Comparison of ENCODE assay signal across 13 cellular contexts in the genomic region with DNA sequence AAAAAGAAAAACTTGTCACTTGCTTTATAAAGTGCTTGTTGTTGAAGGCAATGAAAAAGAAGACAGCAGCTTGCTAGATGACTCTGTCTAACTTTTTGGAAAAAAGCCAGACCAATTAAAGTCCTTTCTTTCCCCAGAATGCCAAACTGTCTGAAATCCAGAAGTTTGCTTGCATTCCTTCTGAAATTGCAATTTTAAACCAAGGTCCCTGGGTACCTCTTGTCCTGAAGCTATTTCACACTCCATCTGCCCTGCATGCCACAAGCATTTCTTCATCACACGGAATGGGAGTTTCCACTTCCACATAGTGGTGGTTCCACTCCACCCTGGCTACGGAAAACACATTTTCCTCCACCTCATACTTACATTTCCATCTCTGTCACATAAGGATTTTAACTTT.
DNase-seq lines count a peak whose midpoint lies in the region; ATAC-seq and TF ChIP-seq lines count a peak whose summit lies in the region.
"Had no signal": no experiment of that assay in that cellular context is flagged by ENCODE, and none has a peak within 500 bp of the region (broad histone marks: within the 10 kb centered on the region; RNA-seq: fewer than 3 reads in every experiment).

No MANE protein-coding gene starts in this region.

- intact Hi-C loops in Right ventricle myocardium inferior (cut with DNase I) (no loop called here), cardiac septum (cut with DNase I) (no loop called here), aorta (cut with DNase I) (no loop called here), right lobe of liver (cut with DNase I) (no loop called here)

- peaks cover 0 to 26% (median 11%) of the 10 kb centered on the region in 9 donors for H3K9me3 Mint-ChIP-seq in naive thymus-derived CD8-positive, alpha-beta T cell
- peaks cover 3% of the 10 kb centered on the region for H3K9me3 Mint-ChIP-seq in natural killer cell treated with Interleukin-12 subunit alpha and Interleukin-12 subunit beta and Interleukin-15 and Interleukin-18, amount 100 ng/mL, for 72 hours

- H3K36me3 Mint-ChIP-seq in naive thymus-derived CD8-positive, alpha-beta T cell = peaks cover 25 to 77% (median 42%) of the 10 kb centered on the region in 3 donors
- H3K36me3 Mint-ChIP-seq in natural killer cell treated with Interleukin-12 subunit alpha and Interleukin-12 subunit beta and Interleukin-15 and Interleukin-18, amount 100 ng/mL, for 72 hours = peaks cover 13% of the 10 kb centered on the region

- H3K4me1 ChIP-seq in aorta (ENCODE audit: control insufficient read depth in 1 of 2, insufficient read depth in 2 of 2, low read length in 2 of 2) (peaks cover 2 to 4% of the 10 kb centered on the region in 2 donors), right lobe of liver (no peaks in the 10 kb centered on the region)
- H3K4me1 ChIP-seq: prostate gland had no signal

- POLR2A ChIA-PET in naive thymus-derived CD8-positive, alpha-beta T cell (lab: Charles Lee) = no interaction called here

- WGBS in aorta, 2 donors = 9 to 11% methylated on average over 2 of the region's 2 CpGs
- WGBS in right lobe of liver (ENCODE audit: insufficient coverage, low coverage, low lambda C conversion rate, missing lambda C conversion rate) = 59% methylated on average over 2 of the region's 2 CpGs

- H3K27ac ChIP-seq in aorta (ENCODE audit: low read depth in 1 of 2, low read length in 2 of 2) = peak overlapping the region in 1 of 2 donors; percentile 17
- no peak overlapping the region for H3K27ac ChIP-seq in right lobe of liver
- H3K27ac ChIP-seq: prostate gland had no signal

- ATAC-seq in Right ventricle myocardium inferior (peak; percentile 54), aorta (ENCODE audit: low FRiP score) (peak; percentile 74), right lobe of liver (no peak)
- ATAC-seq in naive thymus-derived CD8-positive, alpha-beta T cell = no peak
- ATAC-seq in natural killer cell treated with Interleukin-12 subunit alpha and Interleukin-12 subunit beta and Interleukin-15 and Interleukin-18, amount 100 ng/mL, for 72 hours = no peak

- DNase-seq in Right ventricle myocardium inferior (ENCODE audit: missing footprints) (no peak), cardiac septum (ENCODE audit: low spot score) (no peak), astrocyte of the hippocampus (ENCODE audit: low read depth, low spot score) (peak; percentile 93), kidney epithelial cell (ENCODE audit: low read depth) (peak; percentile 32), aorta (no peak), right lobe of liver (no peak)
- no peak for DNase-seq in naive thymus-derived CD8-positive, alpha-beta T cell
- no peak for DNase-seq in natural killer cell treated with Interleukin-12 subunit alpha and Interleukin-12 subunit beta and Interleukin-15 and Interleukin-18, amount 100 ng/mL, for 72 hours (ENCODE audit: low spot score)
- DNase-seq: ACHN; NCI-H510A; stimulated activated CD8-positive, alpha-beta memory T cell treated with anti-CD3 and anti-CD28 coated beads, Interleukin-4, amount 100 ng/mL, for 48 hours had no signal

- no peaks in the 10 kb centered on the region for H3K9me3 ChIP-seq in aorta (ENCODE audit: control insufficient read depth, low read length)
- H3K9me3 ChIP-seq in right lobe of liver = no peaks in the 10 kb centered on the region
- H3K9me3 ChIP-seq: prostate gland had no signal

- H3K27me3 Mint-ChIP-seq in naive thymus-derived CD8-positive, alpha-beta T cell = no peaks in the 10 kb centered on the region
- H3K27me3 Mint-ChIP-seq in natural killer cell treated with Interleukin-12 subunit alpha and Interleukin-12 subunit beta and Interleukin-15 and Interleukin-18, amount 100 ng/mL, for 72 hours = no peaks in the 10 kb centered on the region
- H3K27me3 Mint-ChIP-seq: IgD-negative memory B cell had no signal

- H3K27ac Mint-ChIP-seq in naive thymus-derived CD8-positive, alpha-beta T cell = no peak overlapping the region
- no peak overlapping the region for H3K27ac Mint-ChIP-seq in natural killer cell treated with Interleukin-12 subunit alpha and Interleukin-12 subunit beta and Interleukin-15 and Interleukin-18, amount 100 ng/mL, for 72 hours
- H3K27ac Mint-ChIP-seq: IgD-negative memory B cell had no signal

- H3K4me1 Mint-ChIP-seq in naive thymus-derived CD8-positive, alpha-beta T cell = peaks cover 0 to 5% (median 5%) of the 10 kb centered on the region in 4 donors
- peaks cover 0 to 2% of the 10 kb centered on the region in 2 donors for H3K4me1 Mint-ChIP-seq in natural killer cell treated with Interleukin-12 subunit alpha and Interleukin-12 subunit beta and Interleukin-15 and Interleukin-18, amount 100 ng/mL, for 72 hours (ENCODE audit: low read depth in 2 of 2)

- no peaks in the 10 kb centered on the region for H3K27me3 ChIP-seq in kidney epithelial cell (ENCODE audit: control insufficient read depth, insufficient read depth, low read length)
- H3K27me3 ChIP-seq in aorta (ENCODE audit: control insufficient read depth in 1 of 2, insufficient read depth in 2 of 2, low read length in 1 of 2) = no peaks in the 10 kb centered on the region
- H3K27me3 ChIP-seq in right lobe of liver = no peaks in the 10 kb centered on the region

- TF ChIP-seq CTCF in kidney epithelial cell (IDR thresholded peaks at IDR 0.05; ENCODE audit: insufficient read depth, low read length, poor library complexity, severe bottlenecking) = no peak
- no peak for TF ChIP-seq CTCF in right lobe of liver (IDR thresholded peaks at IDR 0.05)

- TF ChIP-seq POLR2A in right lobe of liver (IDR thresholded peaks at IDR 0.05) = no peak

- H3K36me3 ChIP-seq in kidney epithelial cell (ENCODE audit: control insufficient read depth, insufficient read depth, low read length) (no peaks in the 10 kb centered on the region), aorta (ENCODE audit: control insufficient read depth in 1 of 2, insufficient read depth in 2 of 2, low read length in 1 of 2) (no peaks in the 10 kb centered on the region), right lobe of liver (no peaks in the 10 kb centered on the region)
- H3K36me3 ChIP-seq: prostate gland had no signal

- no peak overlapping the region for H3K4me3 ChIP-seq in kidney epithelial cell (ENCODE audit: low read depth, low read length)
- no peak overlapping the region for H3K4me3 ChIP-seq in aorta (ENCODE audit: low read length in 2 of 2)
- H3K4me3 ChIP-seq in right lobe of liver = no peak overlapping the region
- H3K4me3 ChIP-seq: prostate gland had no signal

- no peak overlapping the region for H3K4me3 Mint-ChIP-seq in naive thymus-derived CD8-positive, alpha-beta T cell
- no peak overlapping the region for H3K4me3 Mint-ChIP-seq in natural killer cell treated with Interleukin-12 subunit alpha and Interleukin-12 subunit beta and Interleukin-15 and Interleukin-18, amount 100 ng/mL, for 72 hours
- H3K4me3 Mint-ChIP-seq: IgD-negative memory B cell had no signal

Comparison
In these comparisons a context has a peak if more than half of its experiments do, and no peak if none do; other contexts are left out.
1. ATAC-seq: peak in Right ventricle myocardium inferior (single experiment) and aorta (single experiment); none in right lobe of liver (0 of 4), naive thymus-derived CD8-positive, alpha-beta T cell (0 of 2) and natural killer cell treated with Interleukin-12 subunit alpha and Interleukin-12 subunit beta and Interleukin-15 and Interleukin-18, amount 100 ng/mL, for 72 hours (0 of 2).
2. DNase-seq: peak in astrocyte of the hippocampus (single experiment) and kidney epithelial cell (single experiment); none in Right ventricle myocardium inferior (single experiment), cardiac septum (single experiment), aorta (0 of 2), right lobe of liver (0 of 3), naive thymus-derived CD8-positive, alpha-beta T cell (0 of 10) and natural killer cell treated with Interleukin-12 subunit alpha and Interleukin-12 subunit beta and Interleukin-15 and Interleukin-18, amount 100 ng/mL, for 72 hours (single experiment).